Comparison of ENCODE assay signal across 8 cellular contexts in the genomic region with DNA sequence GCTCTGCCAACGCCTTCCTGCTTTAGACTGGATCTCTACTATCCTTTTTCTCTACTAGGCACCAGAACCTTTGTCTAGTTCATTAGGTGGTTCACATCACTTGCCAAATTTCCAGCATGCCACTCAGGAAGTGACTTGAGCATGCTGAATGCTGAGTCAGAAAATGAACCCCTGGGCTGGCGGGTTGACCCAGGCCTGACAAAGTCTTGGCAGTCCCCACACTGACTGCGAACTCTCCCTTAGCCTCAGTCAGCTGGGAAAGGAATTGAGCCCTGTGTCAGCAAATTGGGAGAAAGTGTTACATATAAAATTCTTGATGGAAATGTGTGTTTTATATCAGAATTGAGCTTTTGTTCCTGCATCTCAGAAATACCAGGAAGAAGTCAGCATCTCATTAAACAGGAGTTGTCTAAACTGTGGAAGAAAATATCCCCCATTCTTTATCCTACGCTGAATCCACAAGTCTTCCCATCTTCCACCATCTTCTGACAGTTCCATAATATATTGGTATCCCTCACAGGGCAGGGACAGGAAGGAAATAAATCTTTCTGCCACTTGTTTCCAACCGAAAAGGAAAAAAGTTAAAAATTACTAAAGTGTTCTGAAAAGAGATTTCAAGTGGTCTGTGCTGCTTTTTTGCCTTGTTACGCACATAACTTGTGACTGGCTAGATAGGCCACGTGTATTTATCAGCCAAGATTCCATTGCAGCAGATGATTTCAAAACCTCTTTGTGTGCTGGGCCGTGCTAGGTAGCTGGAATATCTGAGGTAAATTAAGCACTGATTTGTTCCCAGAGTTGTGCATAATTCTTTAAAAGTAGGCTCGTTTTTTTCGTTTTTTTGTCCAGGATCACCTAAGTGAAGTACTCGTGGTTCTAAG. TPM values are rescaled to one million over a fixed set of nuclear protein-coding genes. Genes with fewer than 3 reads are reported as not detected.
DNase-seq lines count a peak whose midpoint lies in the region; ATAC-seq and TF ChIP-seq lines count a peak whose summit lies in the region.

No MANE protein-coding gene starts in this region.

- H3K9ac ChIP-seq in mesenchymal stem cell (ENCODE audit: low read length) = peak overlapping the region; percentile 42

- H3K4ac ChIP-seq in mesenchymal stem cell (ENCODE audit: low read depth in 1 of 2, low read length in 2 of 2) = peak overlapping the region in 1 of 2 experiments; percentile 30

- peak overlapping the region; percentile 36 for H2BK120ac ChIP-seq in mesenchymal stem cell (ENCODE audit: low read depth, low read length)

- H3K36me3 ChIP-seq in A673 (ENCODE audit: insufficient read depth, low read length, poor library complexity, severe bottlenecking) (peaks cover 10% of the 10 kb centered on the region), breast epithelium (no peaks in the 10 kb centered on the region), mesenchymal stem cell (ENCODE audit: control insufficient read depth in 1 of 2, insufficient read depth in 2 of 2, low read depth in 1 of 2, low read length in 2 of 2) (peaks cover 12 to 23% of the 10 kb centered on the region in 2 experiments)

- peak; percentile 32 for DNase-seq in A673 (ENCODE audit: low spot score)
- DNase-seq in HT1080 (ENCODE audit: low read depth) = peak; percentile 88
- DNase-seq in breast epithelium (ENCODE audit: low spot score in 2 of 2) = peak in 1 of 2 donors; percentile 37
- peak; percentile 65 for DNase-seq in mesenchymal stem cell
- no peak for DNase-seq in activated gamma-delta T cell (lab: John Stamatoyannopoulos, UW)
- no peak for DNase-seq in NCI-H526 treated with DMSO at 0.1 percent for 48 hours (lab: John Stamatoyannopoulos, UW)

- H3K4me3 ChIP-seq in A673 (ENCODE audit: low read depth, low read length, poor library complexity, severe bottlenecking) (no peak overlapping the region), breast epithelium (no peak overlapping the region), mesenchymal stem cell (ENCODE audit: insufficient read depth in 1 of 2, low read depth in 1 of 2, low read length in 2 of 2) (no peak overlapping the region)

- no peak overlapping the region for H3K4me2 ChIP-seq in mesenchymal stem cell (ENCODE audit: low read length, poor library complexity, severe bottlenecking)

- no peak overlapping the region for H3K27ac ChIP-seq in A673 (ENCODE audit: low read depth, low read length, poor library complexity, severe bottlenecking)
- peak overlapping the region; percentile 40 to 46 for H3K27ac ChIP-seq in breast epithelium
- peak overlapping the region; percentile 100 for H3K27ac ChIP-seq in mesenchymal stem cell (ENCODE audit: low read length, poor library complexity, severe bottlenecking)

- CTCF ChIA-PET in A673 (lab: Charles Lee) = no interaction called here

- 54% methylated on average over 11 of the region's 11 CpGs for WGBS in mesenchymal stem cell

- no peak overlapping the region for H2AFZ ChIP-seq in mesenchymal stem cell (ENCODE audit: low read depth, low read length)

- H3K4me1 ChIP-seq in A673 (ENCODE audit: insufficient read depth, low read length, poor library complexity, severe bottlenecking) (peaks cover 24% of the 10 kb centered on the region), breast epithelium (peaks cover 0 to 7% of the 10 kb centered on the region in 2 donors), mesenchymal stem cell (ENCODE audit: control insufficient read depth, insufficient read depth, low read depth, low read length) (peaks cover 30% of the 10 kb centered on the region)

- H3K9me3 ChIP-seq in A673 (ENCODE audit: low read depth, low read length, poor library complexity, severe bottlenecking) (no peaks in the 10 kb centered on the region), breast epithelium (no peaks in the 10 kb centered on the region), mesenchymal stem cell (ENCODE audit: control insufficient read depth, low read length) (no peaks in the 10 kb centered on the region)

- H2BK12ac ChIP-seq in mesenchymal stem cell (ENCODE audit: low read length in 2 of 2) = peak overlapping the region; percentile 8 to 35

- peaks cover 1% of the 10 kb centered on the region for H3K79me1 ChIP-seq in mesenchymal stem cell (replicated peaks; ENCODE audit: low read length, poor library complexity, severe bottlenecking)

- POLR2A ChIA-PET in A673 (lab: Charles Lee; ENCODE audit: low non-redundant PET) = no interaction called here

- H3K27me3 ChIP-seq in A673 (replicated peaks; ENCODE audit: insufficient read depth, low read depth, low read length, poor library complexity) = no peaks in the 10 kb centered on the region
- no peaks in the 10 kb centered on the region for H3K27me3 ChIP-seq in breast epithelium
- no peaks in the 10 kb centered on the region for H3K27me3 ChIP-seq in mesenchymal stem cell (ENCODE audit: control insufficient read depth in 1 of 2, insufficient read depth in 1 of 2, low read length in 2 of 2)

- no peak overlapping the region for H4K91ac ChIP-seq in mesenchymal stem cell (ENCODE audit: low read length)

- no peak for TF ChIP-seq POLR2A in breast epithelium (IDR thresholded peaks at IDR 0.05)

- H2BK5ac ChIP-seq in mesenchymal stem cell (ENCODE audit: low read depth, low read length, poor library complexity, severe bottlenecking) = peak overlapping the region; percentile 97

- H2BK15ac ChIP-seq in mesenchymal stem cell (ENCODE audit: low read depth, poor library complexity, severe bottlenecking) = no peak overlapping the region

- no peak overlapping the region for H4K8ac ChIP-seq in mesenchymal stem cell (ENCODE audit: low read length)

- TF ChIP-seq CTCF in A673 (conservative IDR thresholded peaks at IDR 0.05; ENCODE audit: low read depth, low read length) = no peak
- TF ChIP-seq CTCF in breast epithelium (IDR thresholded peaks at IDR 0.05) = no peak

- H3K23ac ChIP-seq in mesenchymal stem cell (ENCODE audit: low read length in 2 of 2) = no peak overlapping the region

- intact Hi-C loops in A673 (cut with micrococcal nuclease; ENCODE audit: unreplicated experiment) (no loop called here), breast epithelium (cut with DNase I; ENCODE audit: low total_unique reads) (no loop called here)

- H2AK5ac ChIP-seq in mesenchymal stem cell (ENCODE audit: low read length, severe bottlenecking) = peak overlapping the region; percentile 100

- peak overlapping the region in 1 of 2 experiments; percentile 88 for H3K18ac ChIP-seq in mesenchymal stem cell (ENCODE audit: low read depth in 1 of 2, low read length in 2 of 2)

- no peak for ATAC-seq in HG03432 (IDR thresholded peaks at IDR 0.05; ENCODE audit: unreplicated experiment)
- ATAC-seq in HG03521 (IDR thresholded peaks at IDR 0.05; ENCODE audit: unreplicated experiment) = no peak

- no peak overlapping the region for H3K14ac ChIP-seq in mesenchymal stem cell (ENCODE audit: low read length in 2 of 2)

- BruUV-seq in A673 (replicated peaks; lab: Mats Ljungman, UMichigan) = no TSS peak

RNA-seq across cellular contexts. Expression of a gene that starts 16.7 kb away (rescaled TPM):
- total RNA-seq in A673 (2021) (not detected in 2 replicates), breast epithelium (not detected)
- total RNA-seq in HT1080 (2014; rRNA removed; shearing (Covaris generic)) = not detected in 2 replicates
- polyA plus RNA-seq in HT1080 (2015; cell fraction: cytosol; rRNA removed) = not detected in 2 replicates
- polyA plus RNA-seq in HT1080 (2015; cell fraction: nucleus; rRNA removed) = not detected in 2 replicates
- not detected for polyA plus RNA-seq in mesenchymal stem cell (2013, experiment 1 of 2)
- not detected for polyA plus RNA-seq in mesenchymal stem cell (2013, experiment 2 of 2)

Comparison
In these comparisons a context has a peak if more than half of its experiments do, and no peak if none do; other contexts are left out.
1. DNase-seq: peak in A673 (single experiment), HT1080 (single experiment) and mesenchymal stem cell (single experiment); none in activated gamma-delta T cell (single experiment) and NCI-H526 treated with DMSO at 0.1 percent for 48 hours (single experiment).